Comparison of ENCODE assay signal across 1 cellular context in genomic region chr22:38262051-38262795, GRCh38.
TF ChIP-seq lines count a peak whose summit lies in the region.

No MANE protein-coding gene starts in this region.

TF ChIP-seq in HepG2, 621 proteins besides CTCF, POLR2A, EP300 and RAD21 (continued from another document and continues in another):
- TF ChIP-seq, protein P1, sequence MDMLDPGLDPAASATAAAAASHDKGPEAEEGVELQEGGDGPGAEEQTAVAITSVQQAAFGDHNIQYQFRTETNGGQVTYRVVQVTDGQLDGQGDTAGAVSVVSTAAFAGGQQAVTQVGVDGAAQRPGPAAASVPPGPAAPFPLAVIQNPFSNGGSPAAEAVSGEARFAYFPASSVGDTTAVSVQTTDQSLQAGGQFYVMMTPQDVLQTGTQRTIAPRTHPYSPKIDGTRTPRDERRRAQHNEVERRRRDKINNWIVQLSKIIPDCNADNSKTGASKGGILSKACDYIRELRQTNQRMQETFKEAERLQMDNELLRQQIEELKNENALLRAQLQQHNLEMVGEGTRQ (IDR thresholded peaks at IDR 0.05; ENCODE audit: low read depth, low read length) = 0 out of 2 replicates have a peak, but pooled peaks have one; percentile 3
- TF ChIP-seq, protein P1 (CRISPR knock-in tag; IDR thresholded peaks at IDR 0.05; ENCODE audit: borderline replicate concordance) = no peak
- TF ChIP-seq NFIC (IDR thresholded peaks at IDR 0.05; ENCODE audit: low read length) = no peak
- TF ChIP-seq ZNF766 (CRISPR knock-in tag; IDR thresholded peaks at IDR 0.05; ENCODE audit: borderline replicate concordance) = no peak
- TF ChIP-seq, protein P2, sequence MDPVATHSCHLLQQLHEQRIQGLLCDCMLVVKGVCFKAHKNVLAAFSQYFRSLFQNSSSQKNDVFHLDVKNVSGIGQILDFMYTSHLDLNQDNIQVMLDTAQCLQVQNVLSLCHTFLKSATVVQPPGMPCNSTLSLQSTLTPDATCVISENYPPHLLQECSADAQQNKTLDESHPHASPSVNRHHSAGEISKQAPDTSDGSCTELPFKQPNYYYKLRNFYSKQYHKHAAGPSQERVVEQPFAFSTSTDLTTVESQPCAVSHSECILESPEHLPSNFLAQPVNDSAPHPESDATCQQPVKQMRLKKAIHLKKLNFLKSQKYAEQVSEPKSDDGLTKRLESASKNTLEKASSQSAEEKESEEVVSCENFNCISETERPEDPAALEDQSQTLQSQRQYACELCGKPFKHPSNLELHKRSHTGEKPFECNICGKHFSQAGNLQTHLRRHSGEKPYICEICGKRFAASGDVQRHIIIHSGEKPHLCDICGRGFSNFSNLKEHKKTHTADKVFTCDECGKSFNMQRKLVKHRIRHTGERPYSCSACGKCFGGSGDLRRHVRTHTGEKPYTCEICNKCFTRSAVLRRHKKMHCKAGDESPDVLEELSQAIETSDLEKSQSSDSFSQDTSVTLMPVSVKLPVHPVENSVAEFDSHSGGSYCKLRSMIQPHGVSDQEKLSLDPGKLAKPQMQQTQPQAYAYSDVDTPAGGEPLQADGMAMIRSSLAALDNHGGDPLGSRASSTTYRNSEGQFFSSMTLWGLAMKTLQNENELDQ (CRISPR knock-in tag; IDR thresholded peaks at IDR 0.05; ENCODE audit: borderline replicate concordance) = no peak
- TF ChIP-seq ZNF879 (CRISPR knock-in tag; IDR thresholded peaks at IDR 0.05) = no peak
- TF ChIP-seq, protein P3, sequence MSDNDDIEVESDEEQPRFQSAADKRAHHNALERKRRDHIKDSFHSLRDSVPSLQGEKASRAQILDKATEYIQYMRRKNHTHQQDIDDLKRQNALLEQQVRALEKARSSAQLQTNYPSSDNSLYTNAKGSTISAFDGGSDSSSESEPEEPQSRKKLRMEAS (IDR thresholded peaks at IDR 0.05) = peak; percentile 72
- peak; percentile 52; the same call in 1 of the 2 replicates for TF ChIP-seq HIVEP1 (CRISPR knock-in tag; IDR thresholded peaks at IDR 0.05)
- TF ChIP-seq ZBTB33 (CRISPR knock-in tag; IDR thresholded peaks at IDR 0.05) = no peak; the same call in 1 of the 2 replicates
- TF ChIP-seq SETDB1 (CRISPR knock-in tag; IDR thresholded peaks at IDR 0.05; ENCODE audit: borderline replicate concordance) = no peak
- TF ChIP-seq ZNF501 (CRISPR knock-in tag; IDR thresholded peaks at IDR 0.05) = peak; percentile 67
- 0 out of 2 replicates have a peak, but pooled peaks have one; percentile 35 for TF ChIP-seq ESRRA (CRISPR knock-in tag; IDR thresholded peaks at IDR 0.05; ENCODE audit: low read depth)
- TF ChIP-seq SRSF9 (IDR thresholded peaks at IDR 0.05; ENCODE audit: borderline replicate concordance, insufficient read depth, low read depth, low read length, poor library complexity, severe bottlenecking) = no peak
- no peak for TF ChIP-seq MXD3 (CRISPR knock-in tag; IDR thresholded peaks at IDR 0.05)
- TF ChIP-seq ZNF597 (CRISPR knock-in tag; IDR thresholded peaks at IDR 0.05) = no peak
- TF ChIP-seq, protein P4, sequence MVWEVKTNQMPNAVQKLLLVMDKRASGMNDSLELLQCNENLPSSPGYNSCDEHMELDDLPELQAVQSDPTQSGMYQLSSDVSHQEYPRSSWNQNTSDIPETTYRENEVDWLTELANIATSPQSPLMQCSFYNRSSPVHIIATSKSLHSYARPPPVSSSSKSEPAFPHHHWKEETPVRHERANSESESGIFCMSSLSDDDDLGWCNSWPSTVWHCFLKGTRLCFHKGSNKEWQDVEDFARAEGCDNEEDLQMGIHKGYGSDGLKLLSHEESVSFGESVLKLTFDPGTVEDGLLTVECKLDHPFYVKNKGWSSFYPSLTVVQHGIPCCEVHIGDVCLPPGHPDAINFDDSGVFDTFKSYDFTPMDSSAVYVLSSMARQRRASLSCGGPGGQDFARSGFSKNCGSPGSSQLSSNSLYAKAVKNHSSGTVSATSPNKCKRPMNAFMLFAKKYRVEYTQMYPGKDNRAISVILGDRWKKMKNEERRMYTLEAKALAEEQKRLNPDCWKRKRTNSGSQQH (CRISPR knock-in tag; IDR thresholded peaks at IDR 0.05; ENCODE audit: low read depth) = 0 out of 2 replicates have a peak, but pooled peaks have one; percentile 59
- TF ChIP-seq ZNF710 (CRISPR knock-in tag; IDR thresholded peaks at IDR 0.05; ENCODE audit: borderline replicate concordance) = peak; percentile 34; the same call in 1 of the 2 replicates
- peak; percentile 15 for TF ChIP-seq TEAD3 (CRISPR knock-in tag; optimal IDR thresholded peaks at IDR 0.05; ENCODE audit: borderline replicate concordance)
- TF ChIP-seq CREM (IDR thresholded peaks at IDR 0.05) = no peak
- TF ChIP-seq CREM (CRISPR knock-in tag; IDR thresholded peaks at IDR 0.05) = no peak
- TF ChIP-seq, protein P5, sequence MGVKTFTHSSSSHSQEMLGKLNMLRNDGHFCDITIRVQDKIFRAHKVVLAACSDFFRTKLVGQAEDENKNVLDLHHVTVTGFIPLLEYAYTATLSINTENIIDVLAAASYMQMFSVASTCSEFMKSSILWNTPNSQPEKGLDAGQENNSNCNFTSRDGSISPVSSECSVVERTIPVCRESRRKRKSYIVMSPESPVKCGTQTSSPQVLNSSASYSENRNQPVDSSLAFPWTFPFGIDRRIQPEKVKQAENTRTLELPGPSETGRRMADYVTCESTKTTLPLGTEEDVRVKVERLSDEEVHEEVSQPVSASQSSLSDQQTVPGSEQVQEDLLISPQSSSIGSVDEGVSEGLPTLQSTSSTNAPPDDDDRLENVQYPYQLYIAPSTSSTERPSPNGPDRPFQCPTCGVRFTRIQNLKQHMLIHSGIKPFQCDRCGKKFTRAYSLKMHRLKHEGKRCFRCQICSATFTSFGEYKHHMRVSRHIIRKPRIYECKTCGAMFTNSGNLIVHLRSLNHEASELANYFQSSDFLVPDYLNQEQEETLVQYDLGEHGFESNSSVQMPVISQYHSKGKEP (CRISPR knock-in tag; IDR thresholded peaks at IDR 0.05) = no peak
- no peak for TF ChIP-seq ZNF761 (CRISPR knock-in tag; conservative IDR thresholded peaks at IDR 0.05)
- peak; percentile 33 for TF ChIP-seq SKI (IDR thresholded peaks at IDR 0.05; ENCODE audit: partially characterized antibody)
- TF ChIP-seq HDAC1 (CRISPR knock-in tag; IDR thresholded peaks at IDR 0.05) = peak; percentile 56; the same call in 1 of the 2 replicates
- TF ChIP-seq ZNF431 (CRISPR knock-in tag; IDR thresholded peaks at IDR 0.05; ENCODE audit: borderline replicate concordance, low read depth) = 0 out of 2 replicates have a peak, but pooled peaks have one; percentile 20
- TF ChIP-seq ZNF749 (CRISPR knock-in tag; IDR thresholded peaks at IDR 0.05; ENCODE audit: borderline replicate concordance) = no peak
- no peak; the same call in 1 of the 2 replicates for TF ChIP-seq RXRA (CRISPR knock-in tag; IDR thresholded peaks at IDR 0.05)
- TF ChIP-seq, protein P6, sequence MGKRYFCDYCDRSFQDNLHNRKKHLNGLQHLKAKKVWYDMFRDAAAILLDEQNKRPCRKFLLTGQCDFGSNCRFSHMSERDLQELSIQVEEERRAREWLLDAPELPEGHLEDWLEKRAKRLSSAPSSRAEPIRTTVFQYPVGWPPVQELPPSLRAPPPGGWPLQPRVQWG (CRISPR knock-in tag; IDR thresholded peaks at IDR 0.05; ENCODE audit: borderline replicate concordance, low read depth) = no peak
- TF ChIP-seq SMAD3 (CRISPR knock-in tag; IDR thresholded peaks at IDR 0.05) = no peak
- no peak for TF ChIP-seq SRF (IDR thresholded peaks at IDR 0.05; ENCODE audit: low read depth, low read length)
- TF ChIP-seq RARA (CRISPR knock-in tag; IDR thresholded peaks at IDR 0.05) = no peak
- peak; percentile 74 for TF ChIP-seq SMC3 (IDR thresholded peaks at IDR 0.05; ENCODE audit: low read length)
- TF ChIP-seq AKAP8 (CRISPR knock-in tag; IDR thresholded peaks at IDR 0.05) = no peak
- TF ChIP-seq MAFK (conservative IDR thresholded peaks at IDR 0.05 in 1 of 2, IDR thresholded peaks at IDR 0.05 in 1 of 2; ENCODE audit: low read length in 2 of 2) = no peak
- no peak for TF ChIP-seq ZNF567 (CRISPR knock-in tag; IDR thresholded peaks at IDR 0.05; ENCODE audit: borderline replicate concordance)
- TF ChIP-seq ZNF337 (CRISPR knock-in tag; IDR thresholded peaks at IDR 0.05; ENCODE audit: borderline replicate concordance, low read depth) = 0 out of 2 replicates have a peak, but pooled peaks have one; percentile 35
- peak; percentile 46 for TF ChIP-seq YY1 (IDR thresholded peaks at IDR 0.05; ENCODE audit: insufficient read depth, insufficient replicate concordance, low read depth, low read length)
- peak; percentile 39; the same call in 1 of the 2 replicates for TF ChIP-seq MYC (CRISPR knock-in tag; IDR thresholded peaks at IDR 0.05; ENCODE audit: borderline replicate concordance)
- TF ChIP-seq NFYB (CRISPR knock-in tag; IDR thresholded peaks at IDR 0.05) = no peak
- TF ChIP-seq ZBTB20 (CRISPR knock-in tag; IDR thresholded peaks at IDR 0.05; ENCODE audit: borderline replicate concordance, low read depth) = peak; percentile 59; the same call in 1 of the 2 replicates
- TF ChIP-seq ARNTL (CRISPR knock-in tag; IDR thresholded peaks at IDR 0.05) = 0 out of 2 replicates have a peak, but pooled peaks have one; percentile 34
- TF ChIP-seq SALL1 (CRISPR knock-in tag; IDR thresholded peaks at IDR 0.05) = peak; percentile 59; the same call in 1 of the 2 replicates
- TF ChIP-seq, protein P7, sequence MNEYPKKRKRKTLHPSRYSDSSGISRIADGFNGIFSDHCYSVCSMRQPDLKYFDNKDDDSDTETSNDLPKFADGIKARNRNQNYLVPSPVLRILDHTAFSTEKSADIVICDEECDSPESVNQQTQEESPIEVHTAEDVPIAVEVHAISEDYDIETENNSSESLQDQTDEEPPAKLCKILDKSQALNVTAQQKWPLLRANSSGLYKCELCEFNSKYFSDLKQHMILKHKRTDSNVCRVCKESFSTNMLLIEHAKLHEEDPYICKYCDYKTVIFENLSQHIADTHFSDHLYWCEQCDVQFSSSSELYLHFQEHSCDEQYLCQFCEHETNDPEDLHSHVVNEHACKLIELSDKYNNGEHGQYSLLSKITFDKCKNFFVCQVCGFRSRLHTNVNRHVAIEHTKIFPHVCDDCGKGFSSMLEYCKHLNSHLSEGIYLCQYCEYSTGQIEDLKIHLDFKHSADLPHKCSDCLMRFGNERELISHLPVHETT (CRISPR knock-in tag; conservative IDR thresholded peaks at IDR 0.05) = no peak
- no peak for TF ChIP-seq ZNF558 (CRISPR knock-in tag; IDR thresholded peaks at IDR 0.05; ENCODE audit: borderline replicate concordance)
